ENCODE assay signal across 1 cellular context in genomic region chr9:33472171-33472920, GRCh38.
TF ChIP-seq lines count a peak whose summit lies in the region.

No MANE protein-coding gene starts in this region.

TF ChIP-seq in H1, 55 proteins besides CTCF, POLR2A, EP300 and RAD21:
- no peak for TF ChIP-seq TAF1 (IDR thresholded peaks at IDR 0.05; ENCODE audit: low read depth, low read length)
- TF ChIP-seq CBX8 (IDR thresholded peaks at IDR 0.05; ENCODE audit: borderline replicate concordance, low read depth, low read length): no peak
- TF ChIP-seq POU5F1 (IDR thresholded peaks at IDR 0.05; ENCODE audit: low read depth, low read length): no peak
- no peak for TF ChIP-seq EGR1 (IDR thresholded peaks at IDR 0.05; ENCODE audit: borderline replicate concordance, low read depth, low read length)
- no peak for TF ChIP-seq BACH1 (IDR thresholded peaks at IDR 0.05; ENCODE audit: low read length)
- TF ChIP-seq HDAC2 (IDR thresholded peaks at IDR 0.05; ENCODE audit: borderline replicate concordance in 1 of 2, low read depth in 2 of 2, low read length in 2 of 2): no peak
- TF ChIP-seq CHD7 (IDR thresholded peaks at IDR 0.05; ENCODE audit: insufficient replicate concordance, low read length): no peak
- no peak for TF ChIP-seq CTBP2 (IDR thresholded peaks at IDR 0.05; ENCODE audit: borderline replicate concordance, insufficient read depth, insufficient read length, low read length)
- no peak for TF ChIP-seq MAFK (IDR thresholded peaks at IDR 0.05; ENCODE audit: low read depth, low read length)
